1 cellular context compared by ENCODE assay signal in genomic region chr19:3452456-3453068, GRCh38.
TF ChIP-seq lines count a peak whose summit lies in the region.

No MANE protein-coding gene starts in this region.

TF ChIP-seq in IMR-90, 13 proteins besides CTCF, POLR2A, EP300 and RAD21:
- TF ChIP-seq SMC3 (IDR thresholded peaks at IDR 0.05; ENCODE audit: low read depth, low read length) = no peak
- no peak for TF ChIP-seq CEBPB (IDR thresholded peaks at IDR 0.05; ENCODE audit: low read depth, low read length)
- no peak for TF ChIP-seq FOS (IDR thresholded peaks at IDR 0.05; ENCODE audit: low read depth, low read length)
- no peak for TF ChIP-seq NFE2L2 (IDR thresholded peaks at IDR 0.05; ENCODE audit: low read depth, low read length)
